ENCODE assay signal across 24 cellular contexts in genomic region chr1:1819762-1820161, GRCh38.
"Had no signal": no experiment of that assay in that cellular context is flagged by ENCODE, and none has a peak within 500 bp of the region (broad histone marks: within the 10 kb centered on the region; RNA-seq: fewer than 3 reads in every experiment).

No MANE protein-coding gene starts in this region.

- H3K27me3 Mint-ChIP-seq: effector memory CD8-positive, alpha-beta T cell; naive thymus-derived CD4-positive, alpha-beta T cell; type B pancreatic cell had no signal

- DNase-seq: cortex of kidney; effector memory CD8-positive, alpha-beta T cell; erythroblast; esophagus squamous epithelium; foreskin melanocyte; glutamatergic neuron; heart right ventricle; hippocampal formation; left cardiac atrium; left lung; mesenchymal stem cell; midbrain; naive thymus-derived CD4-positive, alpha-beta T cell; nucleus accumbens; psoas muscle; right cardiac atrium; stimulated activated CD4-positive, alpha-beta T cell treated with anti-CD3 and anti-CD28 coated beads, Interleukin-15, amount 100 ng/mL, for 24 hours; stimulated activated CD4-positive, alpha-beta T cell treated with anti-CD3 and anti-CD28 coated beads, Interleukin-2, amount 100 ng/mL, for 48 hours; stimulated activated CD8-positive, alpha-beta memory T cell treated with anti-CD3 and anti-CD28 coated beads, Interleukin-4, amount 100 ng/mL, for 48 hours; stimulated activated naive CD8-positive, alpha-beta T cell treated with anti-CD3 and anti-CD28 coated beads, Interleukin-15, Interleukin-2, amounts not matched to agents 100 U/mL and 50 U/mL, for 24 hours; substantia nigra; testis had no signal

- H3K4me3 Mint-ChIP-seq: effector memory CD8-positive, alpha-beta T cell; naive thymus-derived CD4-positive, alpha-beta T cell; nephron; type B pancreatic cell had no signal

- ATAC-seq: effector memory CD8-positive, alpha-beta T cell; heart right ventricle; left cardiac atrium; left lung; naive thymus-derived CD4-positive, alpha-beta T cell; psoas muscle; right cardiac atrium; stimulated activated naive CD8-positive, alpha-beta T cell treated with anti-CD3 and anti-CD28 coated beads, Interleukin-15, Interleukin-2, amounts not matched to agents 100 U/mL and 50 U/mL, for 24 hours had no signal

- H3K4me1 Mint-ChIP-seq: nephron had no signal

- H3K9me3 Mint-ChIP-seq: effector memory CD8-positive, alpha-beta T cell; naive thymus-derived CD4-positive, alpha-beta T cell; nephron; type B pancreatic cell had no signal

- H3K27ac Mint-ChIP-seq: effector memory CD8-positive, alpha-beta T cell; type B pancreatic cell had no signal
